1 cellular context compared by ENCODE assay signal in the genomic region with DNA sequence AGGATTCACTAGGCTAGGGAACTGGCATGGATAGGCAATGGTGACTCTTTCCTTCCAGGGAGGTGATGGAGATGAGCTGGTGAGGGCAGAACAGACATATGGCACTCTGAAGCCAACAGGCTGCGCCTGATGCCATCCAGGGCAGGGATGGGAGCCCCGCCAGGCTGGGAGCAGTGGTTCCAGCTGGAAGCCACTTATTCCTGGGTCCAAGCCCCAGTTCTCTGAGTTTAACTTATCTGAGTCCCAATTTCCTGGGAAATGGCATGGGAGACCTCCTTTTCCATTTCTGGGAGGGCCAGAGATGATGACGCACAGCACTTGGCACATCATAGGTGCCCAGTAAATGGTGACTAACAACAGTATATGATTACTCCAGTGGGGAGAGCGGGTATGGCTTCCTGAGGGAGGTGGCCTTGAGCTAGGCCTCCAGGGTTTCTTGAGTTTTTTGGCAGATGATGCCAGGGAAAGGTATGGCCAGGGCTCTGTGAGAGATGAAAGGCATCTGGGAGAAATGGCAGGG.
TF ChIP-seq lines count a peak whose summit lies in the region.

No MANE protein-coding gene starts in this region.

TF ChIP-seq in H1, 55 proteins besides CTCF, POLR2A, EP300 and RAD21:
- no peak for TF ChIP-seq SUZ12 (IDR thresholded peaks at IDR 0.05; ENCODE audit: low read length)
